17 cellular contexts compared by ENCODE assay signal in the genomic region with DNA sequence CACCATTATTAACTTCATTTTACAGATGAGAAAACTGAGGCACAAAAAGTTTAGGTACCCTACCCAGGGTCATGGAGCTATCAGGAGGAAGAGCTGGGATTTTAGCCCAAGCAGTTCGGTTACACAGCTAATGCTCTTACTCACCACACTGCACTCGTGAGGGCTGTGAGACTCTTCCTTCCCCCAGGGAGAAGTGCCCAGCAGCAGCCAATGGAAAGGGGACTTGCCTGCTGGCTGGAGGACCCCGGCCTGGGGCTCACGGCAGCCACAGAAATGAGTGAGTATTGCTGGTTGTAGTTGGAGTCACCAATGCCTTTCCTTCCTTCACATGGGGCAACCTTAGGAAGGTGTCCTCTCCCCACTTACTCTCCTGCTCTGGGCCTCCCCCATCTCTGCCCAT. TPM values are rescaled to one million over a fixed set of nuclear protein-coding genes. Genes with fewer than 3 reads are reported as not detected.
A peak's percentile ranks its signal among the peaks of the same experiment; 100 is the strongest.
DNase-seq lines count a peak whose midpoint lies in the region; ATAC-seq and TF ChIP-seq lines count a peak whose summit lies in the region.
"Had no signal": no experiment of that assay in that cellular context is flagged by ENCODE, and none has a peak within 500 bp of the region (broad histone marks: within the 10 kb centered on the region; RNA-seq: fewer than 3 reads in every experiment).

No MANE protein-coding gene starts in this region.

- H3K27ac ChIP-seq in spleen: peak overlapping the region; percentile 36 to 87 (median 71)
- H3K27ac ChIP-seq: RWPE1, WERI-Rb-1 had no signal

- H3K9me3 ChIP-seq in Loucy (ENCODE audit: insufficient read depth, low read depth, low read length): no peaks in the 10 kb centered on the region
- no peaks in the 10 kb centered on the region for H3K9me3 ChIP-seq in spleen
- H3K9me3 ChIP-seq: stomach had no signal

- no peak for TF ChIP-seq POLR2A in spleen (IDR thresholded peaks at IDR 0.05)

- TF ChIP-seq CTCF in Loucy (conservative IDR thresholded peaks at IDR 0.05; ENCODE audit: low read length) (no peak), spleen (IDR thresholded peaks at IDR 0.05 in 8 of 11, conservative IDR thresholded peaks at IDR 0.05 in 3 of 11) (no peak), foreskin fibroblast (IDR thresholded peaks at IDR 0.05; ENCODE audit: low read depth, low read length) (no peak), omental fat pad (IDR thresholded peaks at IDR 0.05) (no peak)

- peak overlapping the region; percentile 97 for H3K27ac Mint-ChIP-seq in activated CD8-positive, alpha-beta memory T cell treated with anti-CD3 and anti-CD28 coated beads, Interleukin-2, amount 10 ng/mL, durations not matched to agents 7 days and 5 days
- peak overlapping the region; percentile 96 for H3K27ac Mint-ChIP-seq in activated naive CD8-positive, alpha-beta T cell treated with anti-CD3 and anti-CD28 coated beads for 36 hours

- no peak for ATAC-seq in activated CD8-positive, alpha-beta memory T cell treated with anti-CD3 and anti-CD28 coated beads, Interleukin-2, amount 10 ng/mL, durations not matched to agents 7 days and 5 days
- ATAC-seq in omental fat pad (ENCODE audit: low FRiP score): no peak

- no peaks in the 10 kb centered on the region for H3K9me2 ChIP-seq in Loucy (replicated peaks; ENCODE audit: low read depth, low read length)

- no peak for DNase-seq in activated CD8-positive, alpha-beta memory T cell treated with anti-CD3 and anti-CD28 coated beads, Interleukin-2, amount 10 ng/mL, durations not matched to agents 7 days and 5 days
- DNase-seq in activated CD8-positive, alpha-beta memory T cell treated with anti-CD3 and anti-CD28 coated beads, Interleukin-2, amount 50 U/mL, for 48 hours: no peak
- no peak for DNase-seq in activated naive CD8-positive, alpha-beta T cell treated with anti-CD3 and anti-CD28 coated beads for 36 hours
- DNase-seq in spleen: no peak
- DNase-seq in foreskin fibroblast: no peak
- DNase-seq in head of caudate nucleus: no peak
- no peak for DNase-seq in omental fat pad (ENCODE audit: low spot score)
- DNase-seq: anterior cingulate cortex, kidney glomerular epithelial cell, mesendoderm, NCI-H1436 treated with DMSO at 0.1 percent for 48 hours, retina, stomach, WERI-Rb-1 had no signal

- H3K4me1 ChIP-seq in Loucy (ENCODE audit: insufficient read depth, low read length, poor library complexity, severe bottlenecking): peaks cover 48% of the 10 kb centered on the region
- peaks cover 27 to 77% (median 50%) of the 10 kb centered on the region in 6 donors for H3K4me1 ChIP-seq in spleen

- no peak overlapping the region for H3K4me3 ChIP-seq in Loucy (ENCODE audit: low read length, poor library complexity, severe bottlenecking)
- no peak overlapping the region for H3K4me3 ChIP-seq in spleen
- no peak overlapping the region for H3K4me3 ChIP-seq in foreskin fibroblast (ENCODE audit: low read depth in 1 of 2, low read length in 2 of 2)
- H3K4me3 ChIP-seq: stomach had no signal

- H4K20me1 ChIP-seq in Loucy (ENCODE audit: insufficient read depth, low read length, poor library complexity, severe bottlenecking): no peaks in the 10 kb centered on the region

- no peaks in the 10 kb centered on the region for H3K9me3 Mint-ChIP-seq in activated CD8-positive, alpha-beta memory T cell treated with anti-CD3 and anti-CD28 coated beads, Interleukin-2, amount 10 ng/mL, durations not matched to agents 7 days and 5 days (ENCODE audit: low read depth)
- peaks cover 2% of the 10 kb centered on the region for H3K9me3 Mint-ChIP-seq in activated naive CD8-positive, alpha-beta T cell treated with anti-CD3 and anti-CD28 coated beads for 36 hours
- H3K9me3 Mint-ChIP-seq: neural crest cell had no signal

- H3K79me2 ChIP-seq in Loucy (ENCODE audit: insufficient read depth, low read length): peaks cover 17% of the 10 kb centered on the region

- intact Hi-C loops in spleen (cut with DNase I; ENCODE audit: low total_unique reads) (loop anchor here (10.0 kb wide), 1 partner anchor 111 kb away; no protein-coding TSS in a partner anchor), head of caudate nucleus (cut with DNase I) (no loop called here)

- peak overlapping the region; percentile 64 for H3K4me3 Mint-ChIP-seq in activated CD8-positive, alpha-beta memory T cell treated with anti-CD3 and anti-CD28 coated beads, Interleukin-2, amount 10 ng/mL, durations not matched to agents 7 days and 5 days
- no peak overlapping the region for H3K4me3 Mint-ChIP-seq in activated naive CD8-positive, alpha-beta T cell treated with anti-CD3 and anti-CD28 coated beads for 36 hours

- H3K4me1 Mint-ChIP-seq in activated CD8-positive, alpha-beta memory T cell treated with anti-CD3 and anti-CD28 coated beads, Interleukin-2, amount 10 ng/mL, durations not matched to agents 7 days and 5 days: peaks cover 62% of the 10 kb centered on the region
- H3K4me1 Mint-ChIP-seq in activated naive CD8-positive, alpha-beta T cell treated with anti-CD3 and anti-CD28 coated beads for 36 hours: peaks cover 41% of the 10 kb centered on the region

- CTCF ChIA-PET in activated CD8-positive, alpha-beta memory T cell treated with anti-CD3 and anti-CD28 coated beads, Interleukin-2, amount 10 ng/mL, durations not matched to agents 7 days and 5 days (lab: Charles Lee): interaction anchor here (0.7 to 2.6 kb wide), 4 partner anchors 10 to 114 kb away, joined by 3 to 20 read pairs (median 8); partner anchors contain the start of gene AHCYL1

- H2AFZ ChIP-seq in Loucy (ENCODE audit: low read length): peak overlapping the region; percentile 78; the same call in 1 of the 2 replicates

- no peaks in the 10 kb centered on the region; the same call in 1 of the 2 replicates for H3F3A ChIP-seq in Loucy (ENCODE audit: low read depth)

- peak overlapping the region; percentile 47 for H3K4me2 ChIP-seq in Loucy (ENCODE audit: low read depth, low read length, poor library complexity, severe bottlenecking)

- H3K36me3 ChIP-seq in Loucy (ENCODE audit: insufficient read depth, low read length) (no peaks in the 10 kb centered on the region), spleen (no peaks in the 10 kb centered on the region)
- H3K36me3 ChIP-seq: stomach, WERI-Rb-1 had no signal

- no peaks in the 10 kb centered on the region for H3K36me3 Mint-ChIP-seq in activated CD8-positive, alpha-beta memory T cell treated with anti-CD3 and anti-CD28 coated beads, Interleukin-2, amount 10 ng/mL, durations not matched to agents 7 days and 5 days
- H3K36me3 Mint-ChIP-seq in activated naive CD8-positive, alpha-beta T cell treated with anti-CD3 and anti-CD28 coated beads for 36 hours: peaks cover 7% of the 10 kb centered on the region

- H3K27me3 Mint-ChIP-seq in activated CD8-positive, alpha-beta memory T cell treated with anti-CD3 and anti-CD28 coated beads, Interleukin-2, amount 10 ng/mL, durations not matched to agents 7 days and 5 days: no peaks in the 10 kb centered on the region
- H3K27me3 Mint-ChIP-seq in activated naive CD8-positive, alpha-beta T cell treated with anti-CD3 and anti-CD28 coated beads for 36 hours: no peaks in the 10 kb centered on the region

- WGBS in spleen, 5 donors: 77 to 91% (median 86%) methylated on average over 4 of the region's 4 CpGs

- H3K27me3 ChIP-seq in Loucy (ENCODE audit: insufficient read depth, low read length, poor library complexity, severe bottlenecking) (no peaks in the 10 kb centered on the region), spleen (replicated peaks in 1 of 7) (peaks cover 0 to 19% (median 0%) of the 10 kb centered on the region in 7 donors)
- H3K27me3 ChIP-seq: stomach had no signal

- H3K9ac ChIP-seq in Loucy (ENCODE audit: low read depth, low read length, poor library complexity, severe bottlenecking): peak overlapping the region; percentile 48

RNA-seq across cellular contexts. Expression of gene CSF1, which starts 5.1 kb away (rescaled TPM):
- 100 to 1,000 TPM in 1 of 2 experiments, 10 to 100 TPM in 1; 77.6 to 143 TPM for total RNA-seq in activated CD8-positive, alpha-beta memory T cell treated with anti-CD3 and anti-CD28 coated beads, Interleukin-2, amount 10 ng/mL, durations not matched to agents 7 days and 5 days
- 10 to 100 TPM; 21.2 to 24.9 TPM for total RNA-seq in activated naive CD8-positive, alpha-beta T cell treated with anti-CD3 and anti-CD28 coated beads for 36 hours
- total RNA-seq in spleen: 100 to 1,000 TPM in 4 of 7 donors, 10 to 100 TPM in 3; 54.2 to 207 (median 112) TPM
- 10 to 100 TPM in 1 of 3 donors, 1 to 10 TPM in 2; 5.8 to 17.3 (median 8.1) TPM for polyA plus RNA-seq in spleen
- 100 to 1,000 TPM; 103 to 158 (median 118) TPM for total RNA-seq in omental fat pad
